Comparison of ENCODE assay signal across 1 cellular context in genomic region chr3:157301027-157301663, GRCh38.
TF ChIP-seq lines count a peak whose summit lies in the region.

No MANE protein-coding gene starts in this region.

TF ChIP-seq in K562, 482 proteins besides CTCF, POLR2A, EP300 and RAD21 (continued from another document):
- TF ChIP-seq, protein P1, sequence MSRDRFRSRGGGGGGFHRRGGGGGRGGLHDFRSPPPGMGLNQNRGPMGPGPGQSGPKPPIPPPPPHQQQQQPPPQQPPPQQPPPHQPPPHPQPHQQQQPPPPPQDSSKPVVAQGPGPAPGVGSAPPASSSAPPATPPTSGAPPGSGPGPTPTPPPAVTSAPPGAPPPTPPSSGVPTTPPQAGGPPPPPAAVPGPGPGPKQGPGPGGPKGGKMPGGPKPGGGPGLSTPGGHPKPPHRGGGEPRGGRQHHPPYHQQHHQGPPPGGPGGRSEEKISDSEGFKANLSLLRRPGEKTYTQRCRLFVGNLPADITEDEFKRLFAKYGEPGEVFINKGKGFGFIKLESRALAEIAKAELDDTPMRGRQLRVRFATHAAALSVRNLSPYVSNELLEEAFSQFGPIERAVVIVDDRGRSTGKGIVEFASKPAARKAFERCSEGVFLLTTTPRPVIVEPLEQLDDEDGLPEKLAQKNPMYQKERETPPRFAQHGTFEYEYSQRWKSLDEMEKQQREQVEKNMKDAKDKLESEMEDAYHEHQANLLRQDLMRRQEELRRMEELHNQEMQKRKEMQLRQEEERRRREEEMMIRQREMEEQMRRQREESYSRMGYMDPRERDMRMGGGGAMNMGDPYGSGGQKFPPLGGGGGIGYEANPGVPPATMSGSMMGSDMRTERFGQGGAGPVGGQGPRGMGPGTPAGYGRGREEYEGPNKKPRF (IDR thresholded peaks at IDR 0.05; ENCODE audit: low read depth, low read length) = no peak
- TF ChIP-seq CEBPG (CRISPR knock-in tag; IDR thresholded peaks at IDR 0.05) (peak; percentile 65), CEBPG (tag; conservative IDR thresholded peaks at IDR 0.05 in 1 of 2, IDR thresholded peaks at IDR 0.05 in 1 of 2) (peak; percentile 94 to 95), HBP1 (CRISPR knock-in tag; IDR thresholded peaks at IDR 0.05) (0 out of 2 replicates have a peak, but pooled peaks have one; percentile 20), ZNF316 (IDR thresholded peaks at IDR 0.05) (peak; percentile 16; the same call in 1 of the 2 replicates), HMBOX1 (IDR thresholded peaks at IDR 0.05) (peak; percentile 89), SMAD4 (CRISPR knock-in tag; conservative IDR thresholded peaks at IDR 0.05) (peak; percentile 78), ZNF589 (CRISPR knock-in tag; IDR thresholded peaks at IDR 0.05; ENCODE audit: low read depth) (peak; percentile 41), ARID3A (IDR thresholded peaks at IDR 0.05; ENCODE audit: borderline replicate concordance, low read depth, low read length) (0 out of 2 replicates have a peak, but pooled peaks have one; percentile 16), ZBTB12 (CRISPR knock-in tag; IDR thresholded peaks at IDR 0.05) (0 out of 2 replicates have a peak, but pooled peaks have one; percentile 35), MGA (IDR thresholded peaks at IDR 0.05) (peak; percentile 67), PBX2 (CRISPR knock-in tag; IDR thresholded peaks at IDR 0.05; ENCODE audit: low read depth) (no peak), PBX2 (tag; conservative IDR thresholded peaks at IDR 0.05; ENCODE audit: low read depth) (no peak), STAT5A (IDR thresholded peaks at IDR 0.05; ENCODE audit: borderline replicate concordance, low read length) (peak; percentile 59; the same call in 1 of the 2 replicates), FOXM1 (IDR thresholded peaks at IDR 0.05; ENCODE audit: low read depth) (peak; percentile 50; the same call in 1 of the 2 replicates), FOXM1 (CRISPR knock-in tag; IDR thresholded peaks at IDR 0.05; ENCODE audit: low read depth) (no peak), RBM14 (IDR thresholded peaks at IDR 0.05; ENCODE audit: borderline replicate concordance, insufficient read depth, low read depth, low read length) (no peak), KLF16 (IDR thresholded peaks at IDR 0.05) (peak; percentile 49; the same call in 1 of the 2 replicates), CAMTA2 (CRISPR knock-in tag; conservative IDR thresholded peaks at IDR 0.05) (no peak), PML (IDR thresholded peaks at IDR 0.05; ENCODE audit: low read length) (no peak; the same call in 1 of the 2 replicates), EP400 (IDR thresholded peaks at IDR 0.05) (peak; percentile 37; the same call in 1 of the 2 replicates)
- TF ChIP-seq, protein P2, sequence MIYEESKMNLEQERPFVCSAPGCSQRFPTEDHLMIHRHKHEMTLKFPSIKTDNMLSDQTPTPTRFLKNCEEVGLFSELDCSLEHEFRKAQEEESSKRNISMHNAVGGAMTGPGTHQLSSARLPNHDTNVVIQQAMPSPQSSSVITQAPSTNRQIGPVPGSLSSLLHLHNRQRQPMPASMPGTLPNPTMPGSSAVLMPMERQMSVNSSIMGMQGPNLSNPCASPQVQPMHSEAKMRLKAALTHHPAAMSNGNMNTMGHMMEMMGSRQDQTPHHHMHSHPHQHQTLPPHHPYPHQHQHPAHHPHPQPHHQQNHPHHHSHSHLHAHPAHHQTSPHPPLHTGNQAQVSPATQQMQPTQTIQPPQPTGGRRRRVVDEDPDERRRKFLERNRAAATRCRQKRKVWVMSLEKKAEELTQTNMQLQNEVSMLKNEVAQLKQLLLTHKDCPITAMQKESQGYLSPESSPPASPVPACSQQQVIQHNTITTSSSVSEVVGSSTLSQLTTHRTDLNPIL (CRISPR knock-in tag; IDR thresholded peaks at IDR 0.05) = peak; percentile 54; the same call in 1 of the 2 replicates
TF ChIP-seq in K562: peak in this region for 90.
